9 cellular contexts compared by ENCODE assay signal in genomic region chr15:90192961-90193786, GRCh38. TPM values are rescaled to one million over a fixed set of nuclear protein-coding genes. Genes with fewer than 3 reads are reported as not detected.
DNase-seq lines count a peak whose midpoint lies in the region; ATAC-seq and TF ChIP-seq lines count a peak whose summit lies in the region.
"Had no signal": no experiment of that assay in that cellular context is flagged by ENCODE, and none has a peak within 500 bp of the region (broad histone marks: within the 10 kb centered on the region; RNA-seq: fewer than 3 reads in every experiment).

No MANE protein-coding gene starts in this region.

- no peak for TF ChIP-seq CTCF in C4-2B (conservative IDR thresholded peaks at IDR 0.05)
- TF ChIP-seq CTCF in omental fat pad (IDR thresholded peaks at IDR 0.05): no peak
- no peak for TF ChIP-seq CTCF in GM10266 (IDR thresholded peaks at IDR 0.05; ENCODE audit: control insufficient read depth, insufficient read depth, low read depth, missing control alignments)

- peak overlapping the region; percentile 5 to 25 for H3K9ac ChIP-seq in duodenal mucosa (ENCODE audit: low read depth in 1 of 2, low read length in 2 of 2)

- no peaks in the 10 kb centered on the region for H3K27me3 ChIP-seq in duodenal mucosa (ENCODE audit: control insufficient read depth in 1 of 2, insufficient read depth in 2 of 2, low read length in 2 of 2)

- H3K9me3 ChIP-seq in duodenal mucosa (ENCODE audit: control insufficient read depth in 1 of 2, low read length in 2 of 2): no peaks in the 10 kb centered on the region

- H3K27ac ChIP-seq in C4-2B (0 out of 2 replicates have a peak overlapping the region, but pooled peaks have one; percentile 15), duodenal mucosa (ENCODE audit: low read depth, low read length) (no peak overlapping the region)

- no peaks in the 10 kb centered on the region for H3K36me3 ChIP-seq in duodenal mucosa (ENCODE audit: control insufficient read depth in 1 of 2, insufficient read depth in 2 of 2, low read length in 2 of 2)

- DNase-seq in NOMO-1 treated with DMSO at 0.1 percent for 48 hours (lab: John Stamatoyannopoulos, UW; ENCODE audit: unreplicated experiment): peak; percentile 12
- DNase-seq in omental fat pad (ENCODE audit: low spot score): no peak
- DNase-seq in GM10266 (ENCODE audit: extremely low spot score): no peak
- no peak for DNase-seq in NCI-H1105 treated with DMSO at 0.1 percent for 48 hours (lab: John Stamatoyannopoulos, UW)
- DNase-seq: NCI-H524 had no signal

- ATAC-seq in omental fat pad (ENCODE audit: low FRiP score) (peak; percentile 19), GM19395 (IDR thresholded peaks at IDR 0.05; ENCODE audit: unreplicated experiment) (no peak), HG02973 (IDR thresholded peaks at IDR 0.05; ENCODE audit: unreplicated experiment) (no peak)

- peaks cover 43 to 52% of the 10 kb centered on the region in 2 donors for H3K4me1 ChIP-seq in duodenal mucosa (ENCODE audit: control insufficient read depth in 1 of 2, insufficient read depth in 2 of 2, low read length in 2 of 2)

- H3K4me3 ChIP-seq in duodenal mucosa (ENCODE audit: low read depth in 1 of 2, low read length in 2 of 2): peak overlapping the region in 1 of 2 donors; percentile 8

RNA-seq across cellular contexts. Expression of gene SEMA4B, which starts 8.0 kb away (rescaled TPM):
- 10 to 100 TPM in 3 of 4 donors, 1 to 10 TPM in 1; 9.3 to 24.4 (median 17.6) TPM for total RNA-seq in omental fat pad

RNA-seq across cellular contexts. Expression of gene CIB1, which starts 40.6 kb away (rescaled TPM):
- total RNA-seq in omental fat pad: 10 to 100 TPM; 27.9 to 48.3 (median 34.5) TPM

RNA-seq across cellular contexts. Expression of gene GDPGP1, which starts 40.8 kb away (rescaled TPM):
- total RNA-seq in omental fat pad: 1 to 10 TPM; 4.2 to 8.0 (median 5.2) TPM

RNA-seq across cellular contexts. Expression of gene TTLL13, which starts 56.2 kb away (rescaled TPM):
- total RNA-seq in omental fat pad: not detected
